In genomic region chr11:35170503-35170902, GRCh38 we compare ENCODE assay signal across 13 cellular contexts. TPM values are rescaled to one million over a fixed set of nuclear protein-coding genes. Genes with fewer than 3 reads are reported as not detected.
DNase-seq lines count a peak whose midpoint lies in the region; ATAC-seq and TF ChIP-seq lines count a peak whose summit lies in the region.
"Had no signal": no experiment of that assay in that cellular context is flagged by ENCODE, and none has a peak within 500 bp of the region (broad histone marks: within the 10 kb centered on the region; RNA-seq: fewer than 3 reads in every experiment).

No MANE protein-coding gene starts in this region.

- intact Hi-C loops in heart right ventricle (cut with DNase I) = no loop called here
- intact Hi-C loops in left ventricle myocardium superior (cut with micrococcal nuclease) = no loop called here
- intact Hi-C loops in naive thymus-derived CD4-positive, alpha-beta T cell (cut with micrococcal nuclease) = no loop called here
- intact Hi-C loops in aorta (cut with DNase I) = no loop called here

- H3K27ac ChIP-seq in heart right ventricle = peak overlapping the region in 7 of 10 donors; percentile 0 to 54 (median 35)
- peak overlapping the region; percentile 94 for H3K27ac ChIP-seq in naive thymus-derived CD4-positive, alpha-beta T cell (ENCODE audit: low read depth, low read length)
- peak overlapping the region; percentile 12 to 90 for H3K27ac ChIP-seq in aorta (ENCODE audit: low read depth in 1 of 2, low read length in 2 of 2)

- peaks cover 61% of the 10 kb centered on the region for H3K36me3 Mint-ChIP-seq in activated naive CD8-positive, alpha-beta T cell treated with anti-CD3 and anti-CD28 coated beads, Interleukin-2, amount 50 U/mL, for 24 hours (ENCODE audit: low read depth)
- H3K36me3 Mint-ChIP-seq in naive thymus-derived CD4-positive, alpha-beta T cell = peaks cover 0 to 71% (median 50%) of the 10 kb centered on the region in 5 donors

- no peak overlapping the region for H3K4me3 ChIP-seq in heart right ventricle
- H3K4me3 ChIP-seq in naive thymus-derived CD4-positive, alpha-beta T cell (ENCODE audit: low read length) = peak overlapping the region; percentile 9
- no peak overlapping the region for H3K4me3 ChIP-seq in aorta (ENCODE audit: low read length in 2 of 2)

- H3K4me3 Mint-ChIP-seq in activated naive CD8-positive, alpha-beta T cell treated with anti-CD3 and anti-CD28 coated beads, Interleukin-2, amount 50 U/mL, for 24 hours = no peak overlapping the region
- H3K4me3 Mint-ChIP-seq in naive thymus-derived CD4-positive, alpha-beta T cell = peak overlapping the region in 9 of 10 donors; percentile 22 to 94 (median 71)

- POLR2A ChIA-PET in naive thymus-derived CD4-positive, alpha-beta T cell (lab: Charles Lee) = interaction anchor here (0.7 to 21.8 kb wide), 8 partner anchors 9 to 141 kb away, joined by 3 to 354 read pairs (median 6); partner anchors contain the start of gene CD44

- H3K27me3 Mint-ChIP-seq in activated naive CD8-positive, alpha-beta T cell treated with anti-CD3 and anti-CD28 coated beads, Interleukin-2, amount 50 U/mL, for 24 hours = no peaks in the 10 kb centered on the region
- no peaks in the 10 kb centered on the region for H3K27me3 Mint-ChIP-seq in naive thymus-derived CD4-positive, alpha-beta T cell

- H3K27ac Mint-ChIP-seq in activated naive CD8-positive, alpha-beta T cell treated with anti-CD3 and anti-CD28 coated beads, Interleukin-2, amount 50 U/mL, for 24 hours = peak overlapping the region; percentile 23
- peak overlapping the region in 8 of 9 donors; percentile 89 to 100 (median 100) for H3K27ac Mint-ChIP-seq in naive thymus-derived CD4-positive, alpha-beta T cell

- H3K27me3 ChIP-seq in heart right ventricle (no peaks in the 10 kb centered on the region), aorta (ENCODE audit: control insufficient read depth in 1 of 2, insufficient read depth in 2 of 2, low read length in 1 of 2) (no peaks in the 10 kb centered on the region)
- H3K27me3 ChIP-seq in naive thymus-derived CD4-positive, alpha-beta T cell (ENCODE audit: control insufficient read depth in 2 of 2, insufficient read depth in 2 of 2, low read length in 2 of 2) = no peaks in the 10 kb centered on the region

- peaks cover 100% of the 10 kb centered on the region for H3K4me1 Mint-ChIP-seq in activated naive CD8-positive, alpha-beta T cell treated with anti-CD3 and anti-CD28 coated beads, Interleukin-2, amount 50 U/mL, for 24 hours
- H3K4me1 Mint-ChIP-seq in naive thymus-derived CD4-positive, alpha-beta T cell = peaks cover 66 to 100% (median 100%) of the 10 kb centered on the region in 7 donors

- H3K9me3 Mint-ChIP-seq in activated naive CD8-positive, alpha-beta T cell treated with anti-CD3 and anti-CD28 coated beads, Interleukin-2, amount 50 U/mL, for 24 hours = no peaks in the 10 kb centered on the region
- peaks cover 0 to 6% (median 0%) of the 10 kb centered on the region in 11 donors for H3K9me3 Mint-ChIP-seq in naive thymus-derived CD4-positive, alpha-beta T cell

- H3K9me3 ChIP-seq in heart right ventricle (no peaks in the 10 kb centered on the region), aorta (ENCODE audit: control insufficient read depth, low read length) (no peaks in the 10 kb centered on the region)
- no peaks in the 10 kb centered on the region for H3K9me3 ChIP-seq in naive thymus-derived CD4-positive, alpha-beta T cell (ENCODE audit: control insufficient read depth in 2 of 3, low read length in 3 of 3)

- 62 to 75% methylated on average over 3 of the region's 3 CpGs for WGBS in heart right ventricle, 2 donors
- 22 to 34% methylated on average over 3 of the region's 3 CpGs for WGBS in aorta, 2 donors

- peaks cover 5 to 97% (median 45%) of the 10 kb centered on the region in 9 donors for H3K4me1 ChIP-seq in heart right ventricle
- peaks cover 96% of the 10 kb centered on the region in 2 donors for H3K4me1 ChIP-seq in naive thymus-derived CD4-positive, alpha-beta T cell (ENCODE audit: control insufficient read depth in 2 of 2, insufficient read depth in 2 of 2, low read length in 2 of 2)
- peaks cover 20 to 33% of the 10 kb centered on the region in 2 donors for H3K4me1 ChIP-seq in aorta (ENCODE audit: control insufficient read depth in 1 of 2, insufficient read depth in 2 of 2, low read length in 2 of 2)

- ATAC-seq in heart right ventricle (no peak), left ventricle myocardium superior (no peak), aorta (ENCODE audit: low FRiP score) (peak; percentile 31)
- no peak for ATAC-seq in activated naive CD8-positive, alpha-beta T cell treated with anti-CD3 and anti-CD28 coated beads, Interleukin-2, amount 50 U/mL, for 24 hours
- ATAC-seq in naive thymus-derived CD4-positive, alpha-beta T cell = no peak
- ATAC-seq: left colon had no signal

- no peak for DNase-seq in heart right ventricle
- DNase-seq in left ventricle myocardium superior = no peak
- DNase-seq in activated naive CD8-positive, alpha-beta T cell treated with anti-CD3 and anti-CD28 coated beads, Interleukin-2, amount 50 U/mL, for 24 hours = no peak
- no peak for DNase-seq in naive thymus-derived CD4-positive, alpha-beta T cell
- no peak for DNase-seq in aorta
- DNase-seq in mucosa of gallbladder (ENCODE audit: low spot score) = no peak
- DNase-seq in GDM1 (lab: John Stamatoyannopoulos, UW) = no peak
- no peak for DNase-seq in stimulated activated CD4-positive, alpha-beta T cell treated with anti-CD3 and anti-CD28 coated beads, Interleukin-2, amount 100 ng/mL, for 24 hours
- DNase-seq: activated CD4-positive, CD25-positive, alpha-beta regulatory T cell treated with anti-CD3 and anti-CD28 coated beads, Interleukin-2, amount 50 U/mL, for 72 hours; anterior cingulate cortex; C1 segment of cervical spinal cord; left colon; NCI-H446 had no signal

- peaks cover 0 to 9% (median 0%) of the 10 kb centered on the region in 9 donors for H3K36me3 ChIP-seq in heart right ventricle
- H3K36me3 ChIP-seq in naive thymus-derived CD4-positive, alpha-beta T cell (ENCODE audit: control insufficient read depth in 2 of 3, insufficient read depth in 3 of 3, low read length in 3 of 3) = no peaks in the 10 kb centered on the region
- no peaks in the 10 kb centered on the region for H3K36me3 ChIP-seq in aorta (ENCODE audit: control insufficient read depth in 1 of 2, insufficient read depth in 2 of 2, low read length in 1 of 2)

- CTCF ChIA-PET in naive thymus-derived CD4-positive, alpha-beta T cell (lab: Charles Lee) = interaction anchor here (1.2 kb wide), 1 partner anchor 130 kb away, joined by 3 read pairs; no protein-coding TSS in a partner anchor

- no peak for TF ChIP-seq CTCF in heart right ventricle (IDR thresholded peaks at IDR 0.05)

RNA-seq across cellular contexts. Expression of gene CD44, which starts 31.5 kb away (rescaled TPM):
- total RNA-seq in heart right ventricle = 100 to 1,000 TPM in 1 of 10 donors, 10 to 100 TPM in 9; 18.9 to 104 (median 27.1) TPM
- polyA plus RNA-seq in heart right ventricle = 10 to 100 TPM in 1 of 2 donors, 1 to 10 TPM in 1; 7.0 to 18.8 TPM
- 19.6 TPM for total RNA-seq in left ventricle myocardium superior
- 1,000 to 10,000 TPM in 1 of 5 experiments, 100 to 1,000 TPM in 4; 369 to 1,223 (median 784) TPM for total RNA-seq in naive thymus-derived CD4-positive, alpha-beta T cell
- polyA plus RNA-seq in naive thymus-derived CD4-positive, alpha-beta T cell = 100 to 1,000 TPM; 332 to 372 TPM
- 100 to 1,000 TPM; 321 to 462 TPM for total RNA-seq in aorta
- polyA plus RNA-seq in aorta = 100 to 1,000 TPM in 1 of 2 donors, 10 to 100 TPM in 1; 70.0 to 113 TPM
- total RNA-seq in mucosa of gallbladder = 356 TPM

Comparison
In these comparisons a context has a peak if more than half of its experiments do, and no peak if none do; other contexts are left out.
1. H3K27ac ChIP-seq: peak in every context shown above with its lines; median percentile 94 in naive thymus-derived CD4-positive, alpha-beta T cell; 51 in aorta; 35 in heart right ventricle.